ENCODE assay signal across 8 cellular contexts in the genomic region with DNA sequence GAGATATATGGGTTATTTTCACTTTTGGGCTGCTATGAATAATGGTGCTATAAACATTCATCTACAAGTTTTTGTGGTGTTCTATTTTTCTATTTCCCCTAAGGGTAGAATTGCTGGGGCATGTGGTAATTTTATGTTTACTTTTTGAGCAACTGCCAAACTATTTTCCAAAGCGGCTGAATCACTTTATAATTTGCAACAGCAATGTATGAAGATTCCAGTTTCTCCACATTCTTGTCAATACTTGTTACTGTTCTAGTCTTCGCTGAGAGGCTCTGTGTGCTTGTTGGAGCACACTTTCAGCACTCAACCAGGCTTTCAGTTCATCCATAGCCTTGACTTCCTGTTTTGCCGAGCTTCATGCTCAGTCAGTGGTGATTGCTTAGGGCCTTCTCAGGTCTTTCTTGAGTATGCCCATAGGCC. TPM values are rescaled to one million over a fixed set of nuclear protein-coding genes. Genes with fewer than 3 reads are reported as not detected.
A peak's percentile ranks its signal among the peaks of the same experiment; 100 is the strongest.
DNase-seq lines count a peak whose midpoint lies in the region; ATAC-seq and FAIRE-seq lines count a peak whose summit lies in the region.

No MANE protein-coding gene starts in this region.

- peaks cover 46% of the 10 kb centered on the region for H3K4me1 ChIP-seq in SJSA1 (replicated peaks)

- peaks cover 0 to 2% (median 0%) of the 10 kb centered on the region in 9 donors for H3K9me3 Mint-ChIP-seq in naive thymus-derived CD8-positive, alpha-beta T cell

- peaks cover 0 to 2% (median 0%) of the 10 kb centered on the region in 3 donors for H3K36me3 Mint-ChIP-seq in naive thymus-derived CD8-positive, alpha-beta T cell

- peak overlapping the region; percentile 87 to 99 (median 92) for H3K27ac Mint-ChIP-seq in naive thymus-derived CD8-positive, alpha-beta T cell

- H3K4me3 Mint-ChIP-seq in naive thymus-derived CD8-positive, alpha-beta T cell, result peak overlapping the region; percentile 26 to 81 (median 72)

- H3K9me3 ChIP-seq in SJSA1 (replicated peaks), result no peaks in the 10 kb centered on the region

- no peaks in the 10 kb centered on the region for H3K36me3 ChIP-seq in SJSA1

- peak; percentile 96 for FAIRE-seq in GM18507 (lab: Jason Lieb, UNC)

- H3K4me3 ChIP-seq in SJSA1, result peak overlapping the region; percentile 6; the same call in 1 of the 2 replicates

- no peaks in the 10 kb centered on the region for H3K27me3 ChIP-seq in SJSA1 (replicated peaks)

- no peaks in the 10 kb centered on the region for H3K27me3 Mint-ChIP-seq in naive thymus-derived CD8-positive, alpha-beta T cell

- H3K4me1 Mint-ChIP-seq in naive thymus-derived CD8-positive, alpha-beta T cell, result peaks cover 23 to 78% (median 63%) of the 10 kb centered on the region in 4 donors

- H3K27ac ChIP-seq in SJSA1 (peak overlapping the region; percentile 90), epithelial cell of prostate (peak overlapping the region; percentile 97)

- ATAC-seq in HG03196 (IDR thresholded peaks at IDR 0.05; ENCODE audit: unreplicated experiment) (peak; percentile 46), GM19455 (IDR thresholded peaks at IDR 0.05; ENCODE audit: unreplicated experiment) (no peak)
- ATAC-seq in naive thymus-derived CD8-positive, alpha-beta T cell, result peak; percentile 55 to 86

- DNase-seq in AG08395 (ENCODE audit: low spot score) (peak; percentile 55), GM18507 (ENCODE audit: extremely low spot score, insufficient read length, low read depth) (no peak), SJSA1 (ENCODE audit: low read depth in 1 of 2, low spot score in 2 of 2) (peak; percentile 63 to 82), epithelial cell of prostate (ENCODE audit: low read depth, low spot score) (peak; percentile 94)
- DNase-seq in naive thymus-derived CD8-positive, alpha-beta T cell, result peak in 2 of 10 donors; percentile 38 to 51
- DNase-seq in stimulated activated CD4-positive, alpha-beta T cell treated with anti-CD3 and anti-CD28 coated beads, Interleukin-2, amount 100 ng/mL, for 48 hours, result no peak

- POLR2A ChIA-PET in naive thymus-derived CD8-positive, alpha-beta T cell (lab: Charles Lee), result interaction anchor here (0.7 to 3.7 kb wide), 7 partner anchors 10 to 39 kb away, joined by 3 to 31 read pairs (median 5); a partner anchor contains a TSS

RNA-seq across cellular contexts. Expression of a gene that starts 39.0 kb away (rescaled TPM):
- total RNA-seq in SJSA1 (2014; rRNA removed; shearing (Covaris generic)), result 39.5 and 63.0 TPM in 2 replicates
- total RNA-seq in naive thymus-derived CD8-positive, alpha-beta T cell, result 10 to 100 TPM; 29.6 to 32.9 TPM
- 10 to 100 TPM; 48.7 to 52.4 (median 49.0) TPM for polyA plus RNA-seq in naive thymus-derived CD8-positive, alpha-beta T cell

RNA-seq across cellular contexts. Expression of a gene that starts 39.4 kb away (rescaled TPM):
- 31.4 and 38.8 TPM in 2 replicates for total RNA-seq in SJSA1 (2014; rRNA removed; shearing (Covaris generic))
- 10 to 100 TPM; 39.4 to 40.2 TPM for total RNA-seq in naive thymus-derived CD8-positive, alpha-beta T cell
- polyA plus RNA-seq in naive thymus-derived CD8-positive, alpha-beta T cell, result 10 to 100 TPM; 24.7 to 36.0 (median 28.4) TPM

Comparison
In these comparisons a context has a peak if more than half of its experiments do, and no peak if none do; other contexts are left out.
1. DNase-seq: peak in AG08395 (single experiment), SJSA1 (2 of 2) and epithelial cell of prostate (single experiment); none in GM18507 (single experiment) and stimulated activated CD4-positive, alpha-beta T cell treated with anti-CD3 and anti-CD28 coated beads, Interleukin-2, amount 100 ng/mL, for 48 hours (0 of 2).